Comparison of ENCODE assay signal across 16 cellular contexts in genomic region chr15:93035092-93035915, GRCh38. TPM values are rescaled to one million over a fixed set of nuclear protein-coding genes. Genes with fewer than 3 reads are reported as not detected.
DNase-seq lines count a peak whose midpoint lies in the region; ATAC-seq, FAIRE-seq and TF ChIP-seq lines count a peak whose summit lies in the region.
"Had no signal": no experiment of that assay in that cellular context is flagged by ENCODE, and none has a peak within 500 bp of the region (broad histone marks: within the 10 kb centered on the region; RNA-seq: fewer than 3 reads in every experiment).

No MANE protein-coding gene starts in this region.

- no peak for FAIRE-seq in RCC 7860 (lab: Jason Lieb, UNC)
- FAIRE-seq: GM12892 had no signal

- no peak for TF ChIP-seq CTCF in transverse colon (IDR thresholded peaks at IDR 0.05)

- peaks cover 5% of the 10 kb centered on the region for H3K4me1 Mint-ChIP-seq in activated naive CD4-positive, alpha-beta T cell treated with anti-CD3 and anti-CD28 coated beads, Interleukin-2, amount 10 ng/mL, durations not matched to agents 7 days and 5 days
- peaks cover 12% of the 10 kb centered on the region for H3K4me1 Mint-ChIP-seq in central memory CD8-positive, alpha-beta T cell
- H3K4me1 Mint-ChIP-seq in activated T-helper 2 cell treated with anti-CD3 and anti-CD28 coated beads, Interferon-gamma antibody, Interleukin-2, Interleukin-4, amounts not matched to agents 10 μg/mL and 5 μg/mL and 100 μg/mL, durations not matched to agents 14 hours and 24 hours and 36 hours (ENCODE audit: low read depth) = peaks cover 7% of the 10 kb centered on the region

- no peak for TF ChIP-seq POLR2A in transverse colon (IDR thresholded peaks at IDR 0.05)

- peaks cover 7 to 15% (median 10%) of the 10 kb centered on the region in 4 donors for H3K4me1 ChIP-seq in transverse colon

- peaks cover 3% of the 10 kb centered on the region for H3K27me3 Mint-ChIP-seq in activated naive CD4-positive, alpha-beta T cell treated with anti-CD3 and anti-CD28 coated beads, Interleukin-2, amount 10 ng/mL, durations not matched to agents 7 days and 5 days
- H3K27me3 Mint-ChIP-seq in central memory CD8-positive, alpha-beta T cell = no peaks in the 10 kb centered on the region
- no peaks in the 10 kb centered on the region for H3K27me3 Mint-ChIP-seq in activated T-helper 2 cell treated with anti-CD3 and anti-CD28 coated beads, Interferon-gamma antibody, Interleukin-2, Interleukin-4, amounts not matched to agents 10 μg/mL and 5 μg/mL and 100 μg/mL, durations not matched to agents 14 hours and 24 hours and 36 hours (ENCODE audit: low read depth)

- peak overlapping the region in 3 of 4 donors; percentile 3 to 31 (median 26) for H3K27ac ChIP-seq in transverse colon
- H3K27ac ChIP-seq: cardiac muscle cell, esophagus squamous epithelium, thoracic aorta had no signal

- 65 to 73% methylated on average over 4 to 18 of the region's 18 CpGs for WGBS in transverse colon (ENCODE audit: low coverage in 1 of 2), 2 donors

- H3K27ac Mint-ChIP-seq in activated naive CD4-positive, alpha-beta T cell treated with anti-CD3 and anti-CD28 coated beads, Interleukin-2, amount 10 ng/mL, durations not matched to agents 7 days and 5 days = no peak overlapping the region
- peak overlapping the region; percentile 61 for H3K27ac Mint-ChIP-seq in central memory CD8-positive, alpha-beta T cell (ENCODE audit: low read depth)
- H3K27ac Mint-ChIP-seq in activated T-helper 2 cell treated with anti-CD3 and anti-CD28 coated beads, Interferon-gamma antibody, Interleukin-2, Interleukin-4, amounts not matched to agents 10 μg/mL and 5 μg/mL and 100 μg/mL, durations not matched to agents 14 hours and 24 hours and 36 hours = no peak overlapping the region
- H3K27ac Mint-ChIP-seq: progenitor cell of endocrine pancreas had no signal

- peak; percentile 10 for DNase-seq in activated naive CD4-positive, alpha-beta T cell treated with anti-CD3 and anti-CD28 coated beads, Interleukin-2, amount 10 ng/mL, durations not matched to agents 7 days and 5 days
- no peak for DNase-seq in activated naive CD4-positive, alpha-beta T cell (lab: John Stamatoyannopoulos, UW)
- no peak for DNase-seq in central memory CD8-positive, alpha-beta T cell (ENCODE audit: low spot score in 2 of 2)
- DNase-seq in transverse colon (no peak), RCC 7860 (ENCODE audit: low spot score) (no peak)
- DNase-seq in activated T-helper 2 cell treated with anti-CD3 and anti-CD28 coated beads, Interferon-gamma antibody, Interleukin-2, Interleukin-4, amounts not matched to agents 10 μg/mL and 5 μg/mL and 100 μg/mL, durations not matched to agents 14 hours and 24 hours and 36 hours (ENCODE audit: low spot score) = no peak
- DNase-seq: activated gamma-delta T cell, esophagus squamous epithelium, NCI-H446 treated with DMSO at 0.1 percent for 48 hours had no signal

- CTCF ChIA-PET in activated naive CD4-positive, alpha-beta T cell treated with anti-CD3 and anti-CD28 coated beads, Interleukin-2, amount 10 ng/mL, durations not matched to agents 7 days and 5 days (lab: Charles Lee) = interaction anchor here (0.8 to 4.1 kb wide), 5 partner anchors 41 to 1085 kb away, joined by 3 to 24 read pairs (median 3); no protein-coding TSS in a partner anchor

- no peak overlapping the region for H3K4me3 Mint-ChIP-seq in activated naive CD4-positive, alpha-beta T cell treated with anti-CD3 and anti-CD28 coated beads, Interleukin-2, amount 10 ng/mL, durations not matched to agents 7 days and 5 days
- H3K4me3 Mint-ChIP-seq in central memory CD8-positive, alpha-beta T cell = no peak overlapping the region
- H3K4me3 Mint-ChIP-seq in activated T-helper 2 cell treated with anti-CD3 and anti-CD28 coated beads, Interferon-gamma antibody, Interleukin-2, Interleukin-4, amounts not matched to agents 10 μg/mL and 5 μg/mL and 100 μg/mL, durations not matched to agents 14 hours and 24 hours and 36 hours (ENCODE audit: low read depth) = no peak overlapping the region

- no peaks in the 10 kb centered on the region for H3K36me3 ChIP-seq in transverse colon
- H3K36me3 ChIP-seq: cardiac muscle cell, esophagus squamous epithelium, thoracic aorta had no signal

- in situ Hi-C loops in transverse colon (cut with MboI; ENCODE audit: low pct_ligation_motif_present in 1 of 4, low pct_unique_long_range_greater_than_20kb in 1 of 4, low sequenced_read_pairs in 3 of 4) = loop anchor here in 3 of 4 donors (10.0 to 25.0 kb wide), 2 partner anchors 1077 to 1079 kb away; no protein-coding TSS in a partner anchor

- H3K9me3 Mint-ChIP-seq in activated naive CD4-positive, alpha-beta T cell treated with anti-CD3 and anti-CD28 coated beads, Interleukin-2, amount 10 ng/mL, durations not matched to agents 7 days and 5 days = no peaks in the 10 kb centered on the region
- H3K9me3 Mint-ChIP-seq in central memory CD8-positive, alpha-beta T cell = no peaks in the 10 kb centered on the region
- no peaks in the 10 kb centered on the region for H3K9me3 Mint-ChIP-seq in activated T-helper 2 cell treated with anti-CD3 and anti-CD28 coated beads, Interferon-gamma antibody, Interleukin-2, Interleukin-4, amounts not matched to agents 10 μg/mL and 5 μg/mL and 100 μg/mL, durations not matched to agents 14 hours and 24 hours and 36 hours

- no peak overlapping the region for H3K4me3 ChIP-seq in transverse colon
- H3K4me3 ChIP-seq: cardiac muscle cell, esophagus squamous epithelium, thoracic aorta had no signal

- H3K27me3 ChIP-seq in transverse colon = no peaks in the 10 kb centered on the region
- H3K27me3 ChIP-seq: cardiac muscle cell, esophagus squamous epithelium had no signal

- H3K36me3 Mint-ChIP-seq in activated naive CD4-positive, alpha-beta T cell treated with anti-CD3 and anti-CD28 coated beads, Interleukin-2, amount 10 ng/mL, durations not matched to agents 7 days and 5 days = no peaks in the 10 kb centered on the region
- peaks cover 2% of the 10 kb centered on the region for H3K36me3 Mint-ChIP-seq in central memory CD8-positive, alpha-beta T cell (ENCODE audit: insufficient read depth)
- H3K36me3 Mint-ChIP-seq in activated T-helper 2 cell treated with anti-CD3 and anti-CD28 coated beads, Interferon-gamma antibody, Interleukin-2, Interleukin-4, amounts not matched to agents 10 μg/mL and 5 μg/mL and 100 μg/mL, durations not matched to agents 14 hours and 24 hours and 36 hours (ENCODE audit: low read depth) = no peaks in the 10 kb centered on the region

- TF ChIP-seq EP300 in transverse colon (IDR thresholded peaks at IDR 0.05; ENCODE audit: low read depth) = no peak

- ATAC-seq in HG03378 (IDR thresholded peaks at IDR 0.05; ENCODE audit: unreplicated experiment) = peak; percentile 30
- ATAC-seq in central memory CD8-positive, alpha-beta T cell (replicated peaks; ENCODE audit: extremely low read depth, poor library complexity, severe bottlenecking) = no peak
- no peak for ATAC-seq in HG02970 (IDR thresholded peaks at IDR 0.05; ENCODE audit: low FRiP score, unreplicated experiment)
- ATAC-seq: Right ventricle myocardium inferior had no signal

- no peaks in the 10 kb centered on the region for H3K9me3 ChIP-seq in transverse colon
- H3K9me3 ChIP-seq: esophagus squamous epithelium, thoracic aorta had no signal

- intact Hi-C loops in transverse colon (cut with DNase I; ENCODE audit: low total_unique reads) = loop anchor here (10.0 kb wide), 3 partner anchors 289 to 1289 kb away; no protein-coding TSS in a partner anchor
- intact Hi-C loops in activated T-helper 2 cell treated with anti-CD3 and anti-CD28 coated beads, Interferon-gamma antibody, Interleukin-2, Interleukin-4, amounts not matched to agents 10 μg/mL and 5 μg/mL and 100 μg/mL, durations not matched to agents 14 hours and 24 hours and 36 hours (cut with micrococcal nuclease) = no loop called here

RNA-seq across cellular contexts. Expression of gene RGMA, which starts 53.7 kb away (rescaled TPM):
- total RNA-seq in transverse colon = 10 to 100 TPM in 2 of 4 donors, 1 to 10 TPM in 2; 8.6 to 53.3 (median 20.6) TPM
- total RNA-seq in activated T-helper 2 cell treated with anti-CD3 and anti-CD28 coated beads, Interferon-gamma antibody, Interleukin-2, Interleukin-4, amounts not matched to agents 10 μg/mL and 5 μg/mL and 100 μg/mL, durations not matched to agents 14 hours and 24 hours and 36 hours = not detected in 2 replicates
